In the genomic region with DNA sequence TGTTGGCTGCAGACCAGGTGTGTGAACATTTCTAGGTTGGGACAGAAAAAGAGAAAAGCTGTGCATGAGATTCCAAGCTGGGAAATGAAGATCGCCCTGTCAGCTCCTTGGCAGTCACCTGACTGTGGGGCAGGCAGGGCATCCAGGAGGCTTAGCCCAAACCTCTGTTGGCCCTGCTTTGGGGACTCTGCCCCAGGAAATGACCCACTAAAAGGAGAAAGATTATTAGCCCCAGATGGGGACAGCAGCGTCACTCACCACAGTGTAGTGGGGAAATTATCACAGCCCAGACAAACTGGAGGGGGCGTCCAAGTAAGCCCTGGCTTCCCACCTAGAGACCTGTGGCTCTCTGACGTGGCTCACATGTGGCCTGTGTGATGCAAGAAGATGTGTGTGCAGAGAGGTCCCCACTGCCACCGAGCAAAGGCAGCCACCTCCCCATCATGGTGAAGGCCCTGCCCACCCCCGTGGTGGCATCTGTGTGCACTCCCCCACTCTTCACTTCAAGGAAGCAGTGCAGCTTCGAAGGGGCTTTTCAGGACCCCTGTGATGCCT, we compare ENCODE assay signal across 27 cellular contexts. TPM values are rescaled to one million over a fixed set of nuclear protein-coding genes. Genes with fewer than 3 reads are reported as not detected.
"Had no signal": no experiment of that assay in that cellular context is flagged by ENCODE, and none has a peak within 500 bp of the region (broad histone marks: within the 10 kb centered on the region; RNA-seq: fewer than 3 reads in every experiment).

No MANE protein-coding gene starts in this region.

- H3K27ac Mint-ChIP-seq: activated naive CD4-positive, alpha-beta T cell treated with anti-CD3 and anti-CD28 coated beads, Interleukin-2, amount 50 U/mL, for 72 hours; nephron; stimulated activated naive CD8-positive, alpha-beta T cell treated with anti-CD3 and anti-CD28 coated beads, Interleukin-15, amount 100 ng/mL, for 72 hours had no signal

- H3K4me3 ChIP-seq: colonic mucosa, gastrocnemius medialis, left lung, prostate gland, SJCRH30, skin epidermis, suprapubic skin, transverse colon, vagina had no signal

- H3K4me3 Mint-ChIP-seq: nephron; stimulated activated naive CD8-positive, alpha-beta T cell treated with anti-CD3 and anti-CD28 coated beads, Interleukin-15, amount 100 ng/mL, for 72 hours had no signal

- ATAC-seq: activated naive CD4-positive, alpha-beta T cell treated with anti-CD3 and anti-CD28 coated beads, Interleukin-2, amount 50 U/mL, for 72 hours; gastrocnemius medialis; left lung; right cardiac atrium; stimulated activated naive CD8-positive, alpha-beta T cell treated with anti-CD3 and anti-CD28 coated beads, Interleukin-15, amount 100 ng/mL, for 72 hours had no signal

- DNase-seq: activated gamma-delta T cell; amygdala; central memory CD4-positive, alpha-beta T cell; erythroblast; kidney; mammary epithelial cell; midbrain; nucleus accumbens; SJCRH30; stimulated activated CD4-positive, alpha-beta T cell treated with anti-CD3 and anti-CD28 coated beads, Interleukin-15, amount 100 ng/mL, for 24 hours; stimulated activated CD4-positive, alpha-beta T cell treated with anti-CD3 and anti-CD28 coated beads, Interleukin-2, amount 100 ng/mL, for 48 hours; stimulated activated naive CD8-positive, alpha-beta T cell treated with anti-CD3 and anti-CD28 coated beads, Interleukin-15, amount 100 ng/mL, for 72 hours; T-helper 2 cell; WERI-Rb-1 had no signal

- FAIRE-seq: endometrium, kidney had no signal

- H3K4me1 ChIP-seq: colonic mucosa, gastrocnemius medialis, prostate gland, suprapubic skin, vagina had no signal

- H3K27me3 ChIP-seq: colonic mucosa, gastrocnemius medialis, SJCRH30, vagina had no signal

- H3K27ac ChIP-seq: colonic mucosa, gastrocnemius medialis, left lung, prostate gland, SJCRH30, skin epidermis, suprapubic skin, transverse colon, vagina, WERI-Rb-1 had no signal

- H3K4me1 Mint-ChIP-seq: nephron had no signal

- H3K9me3 ChIP-seq: colonic mucosa, gastrocnemius medialis, left lung, prostate gland, SJCRH30, suprapubic skin, transverse colon, vagina had no signal

- H3K36me3 ChIP-seq: colonic mucosa, gastrocnemius medialis, left lung, prostate gland, SJCRH30, suprapubic skin, transverse colon, vagina, WERI-Rb-1 had no signal

RNA-seq across cellular contexts. Expression of gene DIO3, which starts 39.1 kb away (rescaled TPM):
- total RNA-seq: activated CD8-positive, alpha-beta memory T cell treated with anti-CD3 and anti-CD28 coated beads for 36 hours; activated naive CD4-positive, alpha-beta T cell treated with anti-CD3 and anti-CD28 coated beads, Interleukin-2, amount 50 U/mL, for 72 hours; mammary epithelial cell; SJCRH30 had no signal
- polyA plus RNA-seq: mammary epithelial cell had no signal
